In the genomic region with DNA sequence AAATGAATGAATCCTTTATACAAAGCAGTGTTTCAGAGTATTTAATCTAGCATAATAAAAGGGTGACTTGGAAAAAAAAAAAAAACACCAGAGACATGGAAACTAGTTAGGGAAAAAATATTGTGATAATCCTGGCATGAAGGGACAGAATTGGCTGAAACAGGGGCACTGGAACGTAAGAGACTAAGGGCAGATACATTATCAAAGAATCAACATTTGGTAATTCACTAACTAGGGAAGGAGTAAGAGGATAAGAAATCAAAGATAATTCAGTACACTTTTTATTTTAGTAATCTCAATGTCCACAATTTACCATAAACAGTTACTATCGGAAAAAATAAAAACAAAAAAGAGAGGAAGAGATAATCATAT, we compare ENCODE assay signal across 11 cellular contexts. TPM values are rescaled to one million over a fixed set of nuclear protein-coding genes. Genes with fewer than 3 reads are reported as not detected.
DNase-seq lines count a peak whose midpoint lies in the region; ATAC-seq lines count a peak whose summit lies in the region.
"Had no signal": no experiment of that assay in that cellular context is flagged by ENCODE, and none has a peak within 500 bp of the region (broad histone marks: within the 10 kb centered on the region; RNA-seq: fewer than 3 reads in every experiment).

No MANE protein-coding gene starts in this region.

- H3K27me3 ChIP-seq in CD4-positive, CD25-positive, alpha-beta regulatory T cell (ENCODE audit: control insufficient read depth, insufficient read depth, low read length): no peaks in the 10 kb centered on the region

- ATAC-seq in CD4-positive, CD25-positive, alpha-beta regulatory T cell (ENCODE audit: low read depth in 2 of 2): no peak
- ATAC-seq in activated T-helper 17 cell treated with anti-CD3 and anti-CD28 coated beads, Interleukin-2, amount 50 U/mL, for 72 hours (replicated peaks): no peak
- no peak for ATAC-seq in memory B cell (ENCODE audit: low read depth)
- ATAC-seq in HG03521 (IDR thresholded peaks at IDR 0.05; ENCODE audit: unreplicated experiment): no peak

- DNase-seq in CD4-positive, CD25-positive, alpha-beta regulatory T cell: no peak
- no peak for DNase-seq in memory B cell (ENCODE audit: low spot score in 2 of 2)
- no peak for DNase-seq in NCI-H187 (lab: John Stamatoyannopoulos, UW)
- DNase-seq in HUDEP-2 (lab: John Stamatoyannopoulos, UW; ENCODE audit: unreplicated experiment in 76 of 76): no peak
- DNase-seq: activated CD4-positive, alpha-beta memory T cell treated with anti-CD3 and anti-CD28 coated beads, Interleukin-2, amount 10 ng/mL, durations not matched to agents 7 days and 5 days; NCI-H1105 treated with DMSO at 0.1 percent for 48 hours; NCI-H510A treated with DMSO at 0.1 percent for 48 hours had no signal

- no peaks in the 10 kb centered on the region for H3K9me3 ChIP-seq in CD4-positive, CD25-positive, alpha-beta regulatory T cell (ENCODE audit: control insufficient read depth in 2 of 2, low read length in 2 of 2)
- H3K9me3 ChIP-seq: HAP-1 had no signal

- no peaks in the 10 kb centered on the region for H3K9me3 Mint-ChIP-seq in CD4-positive, CD25-positive, alpha-beta regulatory T cell
- H3K9me3 Mint-ChIP-seq in activated T-helper 17 cell treated with anti-CD3 and anti-CD28 coated beads, Interleukin-2, amount 50 U/mL, for 72 hours: no peaks in the 10 kb centered on the region
- H3K9me3 Mint-ChIP-seq in memory B cell: no peaks in the 10 kb centered on the region
- H3K9me3 Mint-ChIP-seq: activated CD4-positive, alpha-beta memory T cell treated with anti-CD3 and anti-CD28 coated beads, Interleukin-2, amount 10 ng/mL, durations not matched to agents 7 days and 5 days had no signal

- peaks cover 17 to 26% (median 22%) of the 10 kb centered on the region in 4 donors for H3K4me1 Mint-ChIP-seq in CD4-positive, CD25-positive, alpha-beta regulatory T cell
- H3K4me1 Mint-ChIP-seq in activated T-helper 17 cell treated with anti-CD3 and anti-CD28 coated beads, Interleukin-2, amount 50 U/mL, for 72 hours: peaks cover 17% of the 10 kb centered on the region
- peaks cover 6% of the 10 kb centered on the region for H3K4me1 Mint-ChIP-seq in memory B cell

- H3K4me3 Mint-ChIP-seq in CD4-positive, CD25-positive, alpha-beta regulatory T cell: peak overlapping the region in 1 of 4 donors; percentile 20
- no peak overlapping the region for H3K4me3 Mint-ChIP-seq in activated T-helper 17 cell treated with anti-CD3 and anti-CD28 coated beads, Interleukin-2, amount 50 U/mL, for 72 hours
- no peak overlapping the region for H3K4me3 Mint-ChIP-seq in memory B cell
- H3K4me3 Mint-ChIP-seq: activated CD4-positive, alpha-beta memory T cell treated with anti-CD3 and anti-CD28 coated beads, Interleukin-2, amount 10 ng/mL, durations not matched to agents 7 days and 5 days; activated naive CD8-positive, alpha-beta T cell had no signal

- peaks cover 15% of the 10 kb centered on the region for H3K36me3 Mint-ChIP-seq in CD4-positive, CD25-positive, alpha-beta regulatory T cell
- peaks cover 25% of the 10 kb centered on the region for H3K36me3 Mint-ChIP-seq in activated T-helper 17 cell treated with anti-CD3 and anti-CD28 coated beads, Interleukin-2, amount 50 U/mL, for 72 hours (ENCODE audit: low read depth)
- peaks cover 8% of the 10 kb centered on the region for H3K36me3 Mint-ChIP-seq in memory B cell

- H3K27ac Mint-ChIP-seq in CD4-positive, CD25-positive, alpha-beta regulatory T cell: peak overlapping the region; percentile 8 to 32 (median 9)
- H3K27ac Mint-ChIP-seq in activated T-helper 17 cell treated with anti-CD3 and anti-CD28 coated beads, Interleukin-2, amount 50 U/mL, for 72 hours: peak overlapping the region; percentile 52
- H3K27ac Mint-ChIP-seq in memory B cell: peak overlapping the region; percentile 54
- H3K27ac Mint-ChIP-seq: activated CD4-positive, alpha-beta memory T cell treated with anti-CD3 and anti-CD28 coated beads, Interleukin-2, amount 10 ng/mL, durations not matched to agents 7 days and 5 days had no signal

- H3K36me3 ChIP-seq in CD4-positive, CD25-positive, alpha-beta regulatory T cell (ENCODE audit: control insufficient read depth, insufficient read depth, low read length): peaks cover 13% of the 10 kb centered on the region

- no peak overlapping the region for H3K4me3 ChIP-seq in CD4-positive, CD25-positive, alpha-beta regulatory T cell (ENCODE audit: low read depth, low read length)
- H3K4me3 ChIP-seq: HAP-1 had no signal

- no peak overlapping the region for H3K27ac ChIP-seq in CD4-positive, CD25-positive, alpha-beta regulatory T cell (ENCODE audit: insufficient read depth, low read length, poor library complexity, severe bottlenecking)

- no peaks in the 10 kb centered on the region for H3K27me3 Mint-ChIP-seq in CD4-positive, CD25-positive, alpha-beta regulatory T cell
- no peaks in the 10 kb centered on the region for H3K27me3 Mint-ChIP-seq in activated T-helper 17 cell treated with anti-CD3 and anti-CD28 coated beads, Interleukin-2, amount 50 U/mL, for 72 hours
- H3K27me3 Mint-ChIP-seq in memory B cell: no peaks in the 10 kb centered on the region
- H3K27me3 Mint-ChIP-seq: activated CD4-positive, alpha-beta memory T cell treated with anti-CD3 and anti-CD28 coated beads, Interleukin-2, amount 10 ng/mL, durations not matched to agents 7 days and 5 days; activated naive CD8-positive, alpha-beta T cell had no signal

- peaks cover 5% of the 10 kb centered on the region for H3K4me1 ChIP-seq in CD4-positive, CD25-positive, alpha-beta regulatory T cell (ENCODE audit: control insufficient read depth, insufficient read depth, low read length, poor library complexity, severe bottlenecking)

RNA-seq across cellular contexts. Expression of a gene that starts 18.2 kb away (rescaled TPM):
- total RNA-seq in CD4-positive, CD25-positive, alpha-beta regulatory T cell: 34.0 TPM
- 100 to 1,000 TPM in 3 of 4 donors, 10 to 100 TPM in 1; 99.3 to 123 (median 114) TPM for polyA plus RNA-seq in CD4-positive, CD25-positive, alpha-beta regulatory T cell
- 10 to 100 TPM; 23.4 to 35.6 TPM for total RNA-seq in activated T-helper 17 cell treated with anti-CD3 and anti-CD28 coated beads, Interleukin-2, amount 50 U/mL, for 72 hours

RNA-seq across cellular contexts. Expression of a gene that starts 21.5 kb away (rescaled TPM):
- total RNA-seq in CD4-positive, CD25-positive, alpha-beta regulatory T cell: 1,086 TPM
- 100 to 1,000 TPM; 225 to 284 (median 253) TPM for polyA plus RNA-seq in CD4-positive, CD25-positive, alpha-beta regulatory T cell
- total RNA-seq in activated T-helper 17 cell treated with anti-CD3 and anti-CD28 coated beads, Interleukin-2, amount 50 U/mL, for 72 hours: 100 to 1,000 TPM; 282 to 502 TPM

RNA-seq across cellular contexts. Expression of a gene that starts 56.3 kb away (rescaled TPM):
- total RNA-seq in CD4-positive, CD25-positive, alpha-beta regulatory T cell: 0.69 TPM
- polyA plus RNA-seq in CD4-positive, CD25-positive, alpha-beta regulatory T cell: under 1 TPM in 3 of 4 donors, not detected in 1; 0.52 to 0.86 (median 0.57) TPM
- total RNA-seq in activated T-helper 17 cell treated with anti-CD3 and anti-CD28 coated beads, Interleukin-2, amount 50 U/mL, for 72 hours: 1 to 10 TPM in 1 of 2 donors, under 1 TPM in 1; 0.30 to 2.5 TPM

RNA-seq across cellular contexts. Expression of a gene that starts 57.1 kb away (rescaled TPM):
- total RNA-seq in CD4-positive, CD25-positive, alpha-beta regulatory T cell: 28.0 TPM
- 10 to 100 TPM in 2 of 4 donors, 1 to 10 TPM in 2; 8.4 to 12.6 (median 10.0) TPM for polyA plus RNA-seq in CD4-positive, CD25-positive, alpha-beta regulatory T cell
- 100 to 1,000 TPM; 101 to 104 TPM for total RNA-seq in activated T-helper 17 cell treated with anti-CD3 and anti-CD28 coated beads, Interleukin-2, amount 50 U/mL, for 72 hours
